ENCODE assay signal across 8 cellular contexts in the genomic region with DNA sequence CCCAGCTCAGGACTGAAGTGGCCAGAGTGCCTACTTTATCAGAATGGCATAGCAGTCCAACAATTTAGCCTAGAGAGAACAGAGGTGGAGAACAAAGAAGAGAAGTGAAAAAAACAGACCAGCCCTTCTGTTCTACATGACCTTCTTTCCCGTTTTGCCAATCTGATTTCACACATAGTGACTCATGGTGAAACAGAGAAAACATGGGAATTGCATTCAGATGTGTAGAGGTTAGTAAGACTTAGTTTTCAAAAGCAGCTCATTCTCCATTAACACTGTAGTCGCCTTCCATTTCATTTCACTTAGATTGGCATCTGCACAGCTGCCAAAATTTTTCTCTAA. TPM values are rescaled to one million over a fixed set of nuclear protein-coding genes. Genes with fewer than 3 reads are reported as not detected.
DNase-seq lines count a peak whose midpoint lies in the region; ATAC-seq and TF ChIP-seq lines count a peak whose summit lies in the region.

No MANE protein-coding gene starts in this region.

- no peaks in the 10 kb centered on the region for H3K9me3 ChIP-seq in CD4-positive, alpha-beta T cell (ENCODE audit: control insufficient read depth, low read length)

- TF ChIP-seq CTCF in CD4-positive, alpha-beta T cell (IDR thresholded peaks at IDR 0.05): no peak

- H3K4me3 ChIP-seq in skeletal muscle cell (ENCODE audit: low read depth, low read length): peak overlapping the region; percentile 84

- H3K27ac Mint-ChIP-seq in CD4-positive, alpha-beta T cell: peak overlapping the region; percentile 96
- peak overlapping the region; percentile 99 for H3K27ac Mint-ChIP-seq in activated naive CD8-positive, alpha-beta T cell

- H3K4me3 Mint-ChIP-seq in CD4-positive, alpha-beta T cell: peak overlapping the region; percentile 91
- peak overlapping the region; percentile 96 for H3K4me3 Mint-ChIP-seq in activated naive CD8-positive, alpha-beta T cell

- peak overlapping the region; percentile 91 for H3K27ac ChIP-seq in CD4-positive, alpha-beta T cell (ENCODE audit: low read depth, low read length)

- POLR2A ChIA-PET in CD4-positive, alpha-beta T cell (lab: Charles Lee): interaction anchor here (0.5 to 8.6 kb wide), 11 partner anchors 9 to 216 kb away, joined by 3 to 94 read pairs (median 10); a partner anchor contains a TSS

- no peak for ATAC-seq in CD4-positive, alpha-beta T cell (ENCODE audit: poor library complexity)
- ATAC-seq in HG03060 (IDR thresholded peaks at IDR 0.05; ENCODE audit: low read depth, unreplicated experiment): peak; percentile 0
- peak; percentile 3 to 31 for ATAC-seq in left cardiac atrium
- no peak for ATAC-seq in GM21529 (IDR thresholded peaks at IDR 0.05; ENCODE audit: unreplicated experiment)

- peaks cover 35% of the 10 kb centered on the region for H3K36me3 Mint-ChIP-seq in CD4-positive, alpha-beta T cell (ENCODE audit: low read depth)
- H3K36me3 Mint-ChIP-seq in activated naive CD8-positive, alpha-beta T cell: no peaks in the 10 kb centered on the region

- H3K27me3 ChIP-seq in CD4-positive, alpha-beta T cell (ENCODE audit: control insufficient read depth, insufficient read depth, low read length): no peaks in the 10 kb centered on the region

- H3K9me3 Mint-ChIP-seq in CD4-positive, alpha-beta T cell: no peaks in the 10 kb centered on the region
- no peaks in the 10 kb centered on the region for H3K9me3 Mint-ChIP-seq in activated naive CD8-positive, alpha-beta T cell (ENCODE audit: low read depth)

- H3K4me1 Mint-ChIP-seq in CD4-positive, alpha-beta T cell (ENCODE audit: low read depth): peaks cover 73% of the 10 kb centered on the region
- peaks cover 78% of the 10 kb centered on the region for H3K4me1 Mint-ChIP-seq in activated naive CD8-positive, alpha-beta T cell (ENCODE audit: low read depth)

- no peak for DNase-seq in CD4-positive, alpha-beta T cell
- DNase-seq in left cardiac atrium (no peak), skeletal muscle cell (ENCODE audit: low read depth) (peak; percentile 71), NCI-H146 (lab: John Stamatoyannopoulos, UW) (no peak)
- no peak for DNase-seq in stimulated activated CD4-positive, alpha-beta T cell treated with anti-CD3 and anti-CD28 coated beads, Interleukin-4, amount 100 ng/mL, for 24 hours

- intact Hi-C loops in CD4-positive, alpha-beta T cell (cut with DNase I, micrococcal nuclease): loop anchor here (1.0 to 10.0 kb wide), 4 partner anchors 8 to 1429 kb away; a partner anchor contains a TSS
- intact Hi-C loops in left cardiac atrium (cut with DNase I): no loop called here

- CTCF ChIA-PET in CD4-positive, alpha-beta T cell (lab: Charles Lee): interaction anchor here (1.2 to 3.6 kb wide), 5 partner anchors 8 to 70 kb away, joined by 3 to 19 read pairs (median 5); a partner anchor contains a TSS

- H3K27me3 Mint-ChIP-seq in CD4-positive, alpha-beta T cell: no peaks in the 10 kb centered on the region
- no peaks in the 10 kb centered on the region for H3K27me3 Mint-ChIP-seq in activated naive CD8-positive, alpha-beta T cell

RNA-seq across cellular contexts. Expression of a gene that starts 0.4 kb away (rescaled TPM):
- 10 to 100 TPM; 58.0 to 65.2 TPM for total RNA-seq in CD4-positive, alpha-beta T cell
- 100 to 1,000 TPM; 165 to 166 TPM for total RNA-seq in left cardiac atrium

RNA-seq across cellular contexts. Expression of a gene that starts 4.1 kb away (rescaled TPM):
- total RNA-seq in CD4-positive, alpha-beta T cell: 10 to 100 TPM; 33.4 to 43.9 TPM
- total RNA-seq in left cardiac atrium: 10 to 100 TPM; 55.0 to 56.8 TPM

RNA-seq across cellular contexts. Expression of a gene that starts 32.2 kb away (rescaled TPM):
- 100 to 1,000 TPM in 1 of 2 experiments, 10 to 100 TPM in 1; 89.0 to 101 TPM for total RNA-seq in CD4-positive, alpha-beta T cell
- 10 to 100 TPM; 21.4 to 29.6 TPM for total RNA-seq in left cardiac atrium

RNA-seq across cellular contexts. Expression of a gene that starts 38.1 kb away (rescaled TPM):
- not detected for total RNA-seq in CD4-positive, alpha-beta T cell
- total RNA-seq in left cardiac atrium: 10 to 100 TPM; 49.2 to 52.8 TPM

Comparison
In these comparisons a context has a peak if more than half of its experiments do, and no peak if none do; other contexts are left out.
1. ATAC-seq: peak in HG03060 (single experiment) and left cardiac atrium (2 of 2); none in CD4-positive, alpha-beta T cell (single experiment) and GM21529 (single experiment).
2. intact Hi-C loops: an anchor here in CD4-positive, alpha-beta T cell (1.0 to 10.0 kb wide); none called in left cardiac atrium.